8 cellular contexts compared by ENCODE assay signal in the genomic region with DNA sequence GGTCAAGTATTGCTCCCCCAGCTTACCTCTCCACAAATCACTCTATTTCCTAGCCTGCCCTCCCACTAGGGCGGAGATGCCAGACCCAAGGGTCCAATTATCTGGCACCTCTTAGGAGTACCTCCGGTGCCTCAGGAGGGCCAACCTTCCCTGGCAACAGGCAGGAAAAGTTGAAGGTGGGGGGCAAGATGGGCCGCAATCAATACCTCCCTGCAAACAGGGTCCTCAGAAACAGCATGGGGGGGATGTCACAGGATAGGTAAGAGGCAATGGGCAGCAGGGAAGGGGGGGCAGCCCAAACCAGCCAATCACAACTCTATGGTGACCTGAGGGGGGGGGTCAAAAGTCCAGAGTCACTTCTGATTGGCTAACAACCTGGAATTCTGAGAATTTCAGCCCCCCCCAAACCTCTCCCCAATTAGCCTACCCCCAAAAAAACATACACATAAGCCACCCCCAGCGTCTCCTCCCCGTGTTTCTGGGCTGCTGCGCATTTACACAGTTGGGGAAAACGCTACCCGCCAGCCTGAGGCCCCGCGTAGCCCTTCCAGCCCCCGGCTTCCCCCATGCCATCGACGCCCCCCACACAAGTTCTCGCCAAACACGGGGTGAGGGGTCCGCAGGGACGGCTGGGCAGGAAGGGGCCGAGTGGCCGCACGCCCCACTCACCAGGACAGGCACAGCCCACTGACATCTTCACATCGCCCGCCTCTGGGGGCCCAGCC. TPM values are rescaled to one million over a fixed set of nuclear protein-coding genes. Genes with fewer than 3 reads are reported as not detected.
DNase-seq lines count a peak whose midpoint lies in the region; ATAC-seq and TF ChIP-seq lines count a peak whose summit lies in the region.

No MANE protein-coding gene starts in this region.

- DNase-seq in AG09319 (ENCODE audit: extremely low read depth, low read depth) (peak; percentile 67), GM19238 (ENCODE audit: insufficient read length, low spot score) (peak; percentile 44), neural crest cell (ENCODE audit: low read depth, low spot score) (no peak), upper lobe of right lung (peak; percentile 80)
- DNase-seq in activated naive CD4-positive, alpha-beta T cell treated with anti-CD3 and anti-CD28 coated beads, Interleukin-2, amount 50 U/mL, for 72 hours (ENCODE audit: low spot score in 2 of 2), result peak; percentile 63 to 66

- peak overlapping the region; percentile 95 for H3K9ac ChIP-seq in OCI-LY3 (ENCODE audit: low read length)

- intact Hi-C loops in upper lobe of right lung (cut with DNase I), result no loop called here

- H4K20me1 ChIP-seq in OCI-LY3 (ENCODE audit: insufficient read depth, low read length), result no peaks in the 10 kb centered on the region

- peak overlapping the region; percentile 99 for H3K4me2 ChIP-seq in OCI-LY3 (ENCODE audit: low read length)

- H3K27ac ChIP-seq in OCI-LY3 (ENCODE audit: low read length) (peak overlapping the region; percentile 92), gastroesophageal sphincter (peak overlapping the region; percentile 98 to 99 (median 99)), upper lobe of right lung (peak overlapping the region; percentile 99)

- TF ChIP-seq POLR2A in gastroesophageal sphincter (IDR thresholded peaks at IDR 0.05), result peak in 1 of 2 donors; percentile 1

- no peaks in the 10 kb centered on the region for H3K9me3 ChIP-seq in OCI-LY3 (ENCODE audit: insufficient read depth, low read length)
- H3K9me3 ChIP-seq in gastroesophageal sphincter, result no peaks in the 10 kb centered on the region
- H3K9me3 ChIP-seq in upper lobe of right lung, result no peaks in the 10 kb centered on the region

- peaks cover 58% of the 10 kb centered on the region for H3K79me2 ChIP-seq in OCI-LY3 (ENCODE audit: low read length)

- H2AFZ ChIP-seq in OCI-LY3 (ENCODE audit: low read depth, low read length), result no peak overlapping the region

- no peaks in the 10 kb centered on the region for H3K27me3 Mint-ChIP-seq in neural crest cell (ENCODE audit: low read depth)

- H3K4me1 Mint-ChIP-seq in neural crest cell, result peaks cover 68% of the 10 kb centered on the region

- H3K36me3 Mint-ChIP-seq in activated naive CD4-positive, alpha-beta T cell treated with anti-CD3 and anti-CD28 coated beads, Interleukin-2, amount 50 U/mL, for 72 hours, result peaks cover 0 to 5% of the 10 kb centered on the region in 2 donors
- H3K36me3 Mint-ChIP-seq in neural crest cell (ENCODE audit: low read depth), result no peaks in the 10 kb centered on the region

- peak overlapping the region; percentile 97 for H3K4me3 ChIP-seq in OCI-LY3 (ENCODE audit: low read length)
- H3K4me3 ChIP-seq in gastroesophageal sphincter, result peak overlapping the region; percentile 69 to 93
- H3K4me3 ChIP-seq in upper lobe of right lung, result peak overlapping the region; percentile 83

- ATAC-seq in activated naive CD4-positive, alpha-beta T cell treated with anti-CD3 and anti-CD28 coated beads, Interleukin-2, amount 50 U/mL, for 72 hours, result peak; percentile 23 to 49
- ATAC-seq in gastroesophageal sphincter (peak; percentile 61), upper lobe of right lung (peak; percentile 43), GM19324 (IDR thresholded peaks at IDR 0.05; ENCODE audit: low FRiP score, unreplicated experiment) (no peak)

- peak overlapping the region; percentile 94 for H3K4me3 Mint-ChIP-seq in neural crest cell

- WGBS in gastroesophageal sphincter (ENCODE audit: low coverage in 1 of 2), 2 donors, result 0% methylated on average over 2 of the region's 22 CpGs; no CpG with 5 or more reads in 1 of the 2 donors

- H3K36me3 ChIP-seq in OCI-LY3 (replicated peaks; ENCODE audit: low read depth, low read length) (no peaks in the 10 kb centered on the region), gastroesophageal sphincter (no peaks in the 10 kb centered on the region), upper lobe of right lung (no peaks in the 10 kb centered on the region)

- peaks cover 47% of the 10 kb centered on the region for H3K4me1 ChIP-seq in OCI-LY3 (ENCODE audit: low read length)
- H3K4me1 ChIP-seq in gastroesophageal sphincter, result peaks cover 5 to 74% (median 48%) of the 10 kb centered on the region in 3 donors
- peaks cover 46% of the 10 kb centered on the region for H3K4me1 ChIP-seq in upper lobe of right lung

- peak overlapping the region; percentile 91 to 97 for H3K27ac Mint-ChIP-seq in activated naive CD4-positive, alpha-beta T cell treated with anti-CD3 and anti-CD28 coated beads, Interleukin-2, amount 50 U/mL, for 72 hours
- peak overlapping the region; percentile 19 for H3K27ac Mint-ChIP-seq in neural crest cell (ENCODE audit: unreplicated experiment)

- no peaks in the 10 kb centered on the region for H3K9me3 Mint-ChIP-seq in activated naive CD4-positive, alpha-beta T cell treated with anti-CD3 and anti-CD28 coated beads, Interleukin-2, amount 50 U/mL, for 72 hours
- H3K9me3 Mint-ChIP-seq in neural crest cell, result no peaks in the 10 kb centered on the region

- TF ChIP-seq CTCF in AG09319 (IDR thresholded peaks at IDR 0.05; ENCODE audit: low read depth, low read length) (no peak), OCI-LY3 (IDR thresholded peaks at IDR 0.05; ENCODE audit: low read depth, low read length) (no peak), gastroesophageal sphincter (IDR thresholded peaks at IDR 0.05) (peak in 1 of 4 experiments; percentile 4), neural crest cell (conservative IDR thresholded peaks at IDR 0.05) (no peak), upper lobe of right lung (IDR thresholded peaks at IDR 0.05) (no peak)

- no peak for TF ChIP-seq EP300 in gastroesophageal sphincter (IDR thresholded peaks at IDR 0.05)

- H3K27me3 ChIP-seq in OCI-LY3 (ENCODE audit: low read depth, low read length) (no peaks in the 10 kb centered on the region), gastroesophageal sphincter (no peaks in the 10 kb centered on the region), upper lobe of right lung (no peaks in the 10 kb centered on the region)

RNA-seq across cellular contexts. Expression of gene LDB1, which starts 0.6 kb away (rescaled TPM):
- 10 to 100 TPM; 68.7 to 94.9 TPM for total RNA-seq in activated naive CD4-positive, alpha-beta T cell treated with anti-CD3 and anti-CD28 coated beads, Interleukin-2, amount 50 U/mL, for 72 hours
- total RNA-seq in gastroesophageal sphincter (10 to 100 TPM; 43.7 to 92.0 (median 60.4) TPM), neural crest cell (122 and 127 TPM in 2 replicates), upper lobe of right lung (60.1 TPM)

RNA-seq across cellular contexts. Expression of gene PPRC1, which starts 13.3 kb away (rescaled TPM):
- total RNA-seq in activated naive CD4-positive, alpha-beta T cell treated with anti-CD3 and anti-CD28 coated beads, Interleukin-2, amount 50 U/mL, for 72 hours, result 10 to 100 TPM; 54.2 to 59.1 TPM
- total RNA-seq in gastroesophageal sphincter (10 to 100 TPM; 13.4 to 31.4 (median 17.8) TPM), neural crest cell (66.3 and 68.3 TPM in 2 replicates), upper lobe of right lung (38.3 TPM)

RNA-seq across cellular contexts. Expression of gene NOLC1, which starts 32.6 kb away (rescaled TPM):
- 100 to 1,000 TPM; 101 to 147 TPM for total RNA-seq in activated naive CD4-positive, alpha-beta T cell treated with anti-CD3 and anti-CD28 coated beads, Interleukin-2, amount 50 U/mL, for 72 hours
- total RNA-seq in gastroesophageal sphincter (10 to 100 TPM; 52.9 to 66.5 (median 57.2) TPM), neural crest cell (111 and 116 TPM in 2 replicates), upper lobe of right lung (37.9 TPM)

RNA-seq across cellular contexts. Expression of gene HPS6, which starts 54.4 kb away (rescaled TPM):
- total RNA-seq in activated naive CD4-positive, alpha-beta T cell treated with anti-CD3 and anti-CD28 coated beads, Interleukin-2, amount 50 U/mL, for 72 hours, result 10 to 100 TPM in 1 of 2 donors, 1 to 10 TPM in 1; 6.2 to 20.2 TPM
- total RNA-seq in gastroesophageal sphincter, result 10 to 100 TPM; 24.1 to 36.2 (median 27.1) TPM
- 17.5 and 18.9 TPM in 2 replicates for total RNA-seq in neural crest cell
- total RNA-seq in upper lobe of right lung, result 22.6 TPM
